Comparison of ENCODE assay signal across 12 cellular contexts in the genomic region with DNA sequence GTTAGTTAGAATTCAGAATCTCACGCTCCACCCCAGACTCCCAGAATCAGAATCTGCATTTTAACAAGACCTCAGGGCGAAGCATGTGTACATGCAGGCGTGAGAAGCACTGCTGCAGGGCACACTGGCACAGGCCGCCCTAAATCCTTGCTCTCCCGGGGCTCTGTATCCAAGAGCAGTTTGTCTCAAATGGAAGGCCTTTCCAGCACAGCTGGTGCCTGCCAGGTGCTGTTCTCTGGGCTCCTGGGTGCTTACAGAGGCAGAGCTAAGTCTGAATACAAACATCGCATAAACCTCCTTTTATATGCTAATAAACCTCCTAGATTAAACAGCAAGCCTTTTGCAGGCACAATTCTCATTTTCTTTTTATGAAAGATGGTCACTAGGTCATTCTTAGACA.
A peak's percentile ranks its signal among the peaks of the same experiment; 100 is the strongest.
DNase-seq lines count a peak whose midpoint lies in the region; ATAC-seq, FAIRE-seq and TF ChIP-seq lines count a peak whose summit lies in the region.
"Had no signal": no experiment of that assay in that cellular context is flagged by ENCODE, and none has a peak within 500 bp of the region (broad histone marks: within the 10 kb centered on the region; RNA-seq: fewer than 3 reads in every experiment).

No MANE protein-coding gene starts in this region.

- H3K27me3 ChIP-seq in H7 (ENCODE audit: control insufficient read depth, insufficient read depth, low read length) (no peaks in the 10 kb centered on the region; the same call in 1 of the 2 replicates), gastrocnemius medialis (no peaks in the 10 kb centered on the region), HepG2 (ENCODE audit: control insufficient read depth in 1 of 2, insufficient read depth in 2 of 2, low read length in 2 of 2) (peaks cover 0 to 14% of the 10 kb centered on the region in 2 experiments; a peak in 2 of 5 replicates)
- H3K27me3 ChIP-seq: upper lobe of right lung had no signal

- DNase-seq in H7 (peak; percentile 49), iPS-NIHi7 (ENCODE audit: extremely low spot score) (peak; percentile 16), gastrocnemius medialis (no peak), NCI-H524 treated with DMSO at 0.1 percent for 48 hours (lab: John Stamatoyannopoulos, UW) (no peak), islet precursor cell (no peak), HepG2 (ENCODE audit: low spot score) (no peak)
- DNase-seq: activated naive CD4-positive, alpha-beta T cell treated with anti-CD3 and anti-CD28 coated beads for 36 hours; upper lobe of right lung had no signal

- ATAC-seq in gastrocnemius medialis (no peak), HG02798 (IDR thresholded peaks at IDR 0.05; ENCODE audit: poor library complexity, unreplicated experiment) (no peak), HepG2 (no peak)
- ATAC-seq: SK-N-SH treated with all-trans-retinoic acid at 6 μM for 48 hours had no signal

- TF ChIP-seq POLR2A in gastrocnemius medialis (IDR thresholded peaks at IDR 0.05) (no peak), HepG2 (IDR thresholded peaks at IDR 0.05; ENCODE audit: insufficient read depth in 1 of 2, low read depth in 2 of 2, low read length in 2 of 2) (no peak)

- no peaks in the 10 kb centered on the region for H4K20me1 ChIP-seq in HepG2 (ENCODE audit: insufficient read depth, low read length)

- in situ Hi-C loops in gastrocnemius medialis (cut with MboI; ENCODE audit: low sequenced_read_pairs in 4 of 4), result loop anchor here in 2 of 4 donors (25.0 kb wide), 1 partner anchor 493 kb away; no protein-coding TSS in a partner anchor
- in situ Hi-C loops in HepG2 (cut with HindIII; ENCODE audit: extremely low pct_ligation_motif_present, low pct_unique_long_range_greater_than_20kb), result loop anchor here (10.0 kb wide), 1 partner anchor 870 kb away; no protein-coding TSS in a partner anchor

- H3K4me1 ChIP-seq in gastrocnemius medialis (peaks cover 22 to 23% of the 10 kb centered on the region in 2 donors), HepG2 (ENCODE audit: insufficient read depth, low read length) (no peaks in the 10 kb centered on the region)

- H3K9me3 ChIP-seq in gastrocnemius medialis (no peaks in the 10 kb centered on the region), HepG2 (ENCODE audit: low read length) (no peaks in the 10 kb centered on the region)
- H3K9me3 ChIP-seq: upper lobe of right lung had no signal

- no TSS peak for BruUV-seq in HepG2 (replicated peaks; lab: Mats Ljungman, UMichigan)

- POLR2A ChIA-PET in HepG2 (lab: Yijun Ruan, JAX), result no interaction called here

- 46% methylated on average over 6 of the region's 6 CpGs for WGBS in HepG2 (ENCODE audit: low lambda C conversion rate)

- TF ChIP-seq EP300 in HepG2 (IDR thresholded peaks at IDR 0.05; ENCODE audit: low read depth in 2 of 2, low read length in 2 of 2), result no peak
- no peak for TF ChIP-seq EP300 in HepG2 (CRISPR knock-in tag; IDR thresholded peaks at IDR 0.05; ENCODE audit: borderline replicate concordance)

- CTCF ChIA-PET in HepG2 (lab: Yijun Ruan, JAX; ENCODE audit: low intra/inter-chr PET ratio, low total read pairs), result no interaction called here

- H3K4me3 ChIP-seq in H7 (ENCODE audit: insufficient read depth, low read depth, low read length) (no peak overlapping the region), gastrocnemius medialis (no peak overlapping the region), HepG2 (replicated peaks in 1 of 3; ENCODE audit: insufficient read depth in 1 of 3, low read depth in 2 of 3, low read length in 3 of 3) (no peak overlapping the region)
- H3K4me3 ChIP-seq: upper lobe of right lung had no signal

- H3K4me2 ChIP-seq in HepG2 (ENCODE audit: low read depth, low read length), result no peak overlapping the region

- TF ChIP-seq CTCF in VCaP (conservative IDR thresholded peaks at IDR 0.05) (no peak), gastrocnemius medialis (IDR thresholded peaks at IDR 0.05 in 4 of 5, conservative IDR thresholded peaks at IDR 0.05 in 1 of 5) (no peak), HepG2 (CRISPR knock-in tag; IDR thresholded peaks at IDR 0.05) (no peak)

- TF ChIP-seq RAD21 in HepG2 (CRISPR knock-in tag; IDR thresholded peaks at IDR 0.05), result no peak

- H3K9ac ChIP-seq in HepG2 (ENCODE audit: insufficient read depth, low read depth, low read length), result no peak overlapping the region

- intact Hi-C loops in gastrocnemius medialis (cut with DNase I; ENCODE audit: low total_unique reads), result no loop called here
- intact Hi-C loops in HepG2 (cut with micrococcal nuclease; ENCODE audit: unreplicated experiment), result no loop called here

- no peaks in the 10 kb centered on the region for H3K36me3 ChIP-seq in H7 (replicated peaks; ENCODE audit: control insufficient read depth, insufficient read depth, low read length)
- H3K36me3 ChIP-seq in gastrocnemius medialis, result no peaks in the 10 kb centered on the region
- no peaks in the 10 kb centered on the region for H3K36me3 ChIP-seq in HepG2 (replicated peaks in 1 of 2; ENCODE audit: control insufficient read depth in 1 of 2, insufficient read depth in 2 of 2, low read length in 2 of 2)
- H3K36me3 ChIP-seq: upper lobe of right lung had no signal

- H3K27ac ChIP-seq in VCaP (peak overlapping the region; percentile 92), gastrocnemius medialis (peak overlapping the region; percentile 3 to 70 (median 48)), HepG2 (ENCODE audit: extremely low read length, insufficient read depth, low read length) (no peak overlapping the region)

- H3K79me2 ChIP-seq in HepG2 (ENCODE audit: insufficient read depth, low read length), result no peaks in the 10 kb centered on the region

- no peak overlapping the region for H2AFZ ChIP-seq in HepG2 (ENCODE audit: low read length)

- no peak for FAIRE-seq in HepG2 (lab: Jason Lieb, UNC)
- FAIRE-seq: bronchial epithelial cell had no signal

TF ChIP-seq in HepG2, 621 proteins besides CTCF, POLR2A, EP300 and RAD21 (continues in another document):
- TF ChIP-seq KMT2A (CRISPR knock-in tag; IDR thresholded peaks at IDR 0.05) (no peak), MNT (IDR thresholded peaks at IDR 0.05) (no peak), ZNF83 (CRISPR knock-in tag; IDR thresholded peaks at IDR 0.05; ENCODE audit: borderline replicate concordance) (no peak), KMT2B (CRISPR knock-in tag; IDR thresholded peaks at IDR 0.05) (no peak), BCLAF1 (IDR thresholded peaks at IDR 0.05) (no peak), POLR2AphosphoS5 (IDR thresholded peaks at IDR 0.05; ENCODE audit: low read depth, low read length) (no peak), PHF8 (CRISPR knock-in tag; IDR thresholded peaks at IDR 0.05) (no peak), PAX8 (CRISPR knock-in tag; IDR thresholded peaks at IDR 0.05; ENCODE audit: borderline replicate concordance) (no peak), SKI (IDR thresholded peaks at IDR 0.05; ENCODE audit: partially characterized antibody) (no peak), TSC22D2 (CRISPR knock-in tag; IDR thresholded peaks at IDR 0.05; ENCODE audit: borderline replicate concordance) (no peak), NCOA1 (CRISPR knock-in tag; IDR thresholded peaks at IDR 0.05) (no peak), KLF12 (CRISPR knock-in tag; IDR thresholded peaks at IDR 0.05; ENCODE audit: borderline replicate concordance) (no peak), ZNF558 (CRISPR knock-in tag; IDR thresholded peaks at IDR 0.05; ENCODE audit: borderline replicate concordance) (no peak), AKAP8 (CRISPR knock-in tag; IDR thresholded peaks at IDR 0.05) (no peak), ATRX (CRISPR knock-in tag; IDR thresholded peaks at IDR 0.05; ENCODE audit: borderline replicate concordance) (no peak), ZNF180 (CRISPR knock-in tag; IDR thresholded peaks at IDR 0.05; ENCODE audit: borderline replicate concordance, low read depth) (no peak), ZSCAN9 (CRISPR knock-in tag; IDR thresholded peaks at IDR 0.05; ENCODE audit: borderline replicate concordance) (no peak)

Comparison
In these comparisons a context has a peak if more than half of its experiments do, and no peak if none do; other contexts are left out.
1. DNase-seq: peak in H7 (single experiment) and iPS-NIHi7 (single experiment); none in gastrocnemius medialis (0 of 2), NCI-H524 treated with DMSO at 0.1 percent for 48 hours (single experiment), islet precursor cell (single experiment) and HepG2 (single experiment).